ENCODE assay signal across 19 cellular contexts in genomic region chr1:56816909-56817308, GRCh38. TPM values are rescaled to one million over a fixed set of nuclear protein-coding genes. Genes with fewer than 3 reads are reported as not detected.
DNase-seq lines count a peak whose midpoint lies in the region; ATAC-seq and TF ChIP-seq lines count a peak whose summit lies in the region.
"Had no signal": no experiment of that assay in that cellular context is flagged by ENCODE, and none has a peak within 500 bp of the region (broad histone marks: within the 10 kb centered on the region; RNA-seq: fewer than 3 reads in every experiment).

No MANE protein-coding gene starts in this region.

- H3K36me3 Mint-ChIP-seq in Caco-2 (ENCODE audit: insufficient read depth, unreplicated experiment): peaks cover 5% of the 10 kb centered on the region
- H3K36me3 Mint-ChIP-seq: activated naive CD8-positive, alpha-beta T cell treated with anti-CD3 and anti-CD28 coated beads for 36 hours; IgD-negative memory B cell had no signal

- H3K27ac ChIP-seq in OCI-LY3 (ENCODE audit: low read length) (no peak overlapping the region; the same call in 1 of the 2 replicates), esophagus muscularis mucosa (replicated peaks in 1 of 4) (no peak overlapping the region)
- H3K27ac ChIP-seq: GM23248, upper lobe of right lung had no signal

- CTCF ChIA-PET in Caco-2 (lab: Charles Lee): no interaction called here

- H3K27me3 ChIP-seq in Caco-2 (replicated peaks; ENCODE audit: control insufficient read depth, insufficient read depth, low read length): no peaks in the 10 kb centered on the region
- H3K27me3 ChIP-seq in OCI-LY3 (ENCODE audit: low read depth, low read length): peaks cover under 1% of the 10 kb centered on the region; the same call in 1 of the 2 replicates
- peaks cover 0 to 3% (median 0%) of the 10 kb centered on the region in 4 donors for H3K27me3 ChIP-seq in esophagus muscularis mucosa
- H3K27me3 ChIP-seq in HAP-1 (ENCODE audit: low read depth): peaks cover 21% of the 10 kb centered on the region; the same call in 1 of the 2 replicates

- H4K20me1 ChIP-seq in OCI-LY3 (ENCODE audit: insufficient read depth, low read length): no peaks in the 10 kb centered on the region

- H3K9me3 Mint-ChIP-seq in Caco-2 (ENCODE audit: unreplicated experiment): peaks cover 18% of the 10 kb centered on the region
- H3K9me3 Mint-ChIP-seq: dendritic cell treated with granulocyte-macrophage colony-stimulating factor and Interleukin-4, amounts not matched to agents 40 ng/mL and 50 ng/mL, for 4 days had no signal

- no peak overlapping the region for H3K9ac ChIP-seq in OCI-LY3 (ENCODE audit: low read length)
- H3K9ac ChIP-seq: GM23248, SK-N-SH had no signal

- peak overlapping the region; percentile 37 for H3K4me3 Mint-ChIP-seq in Caco-2 (ENCODE audit: unreplicated experiment)
- H3K4me3 Mint-ChIP-seq: activated CD8-positive, alpha-beta T cell treated with anti-CD3 and anti-CD28 coated beads, Interleukin-2, amount 10 ng/mL, durations not matched to agents 7 days and 5 days; activated naive CD8-positive, alpha-beta T cell treated with anti-CD3 and anti-CD28 coated beads for 36 hours; dendritic cell treated with granulocyte-macrophage colony-stimulating factor and Interleukin-4, amounts not matched to agents 40 ng/mL and 50 ng/mL, for 4 days; IgD-negative memory B cell had no signal

- peak; percentile 19 to 42 for DNase-seq in Caco-2
- DNase-seq in esophagus muscularis mucosa (ENCODE audit: extremely low spot score): no peak
- no peak for DNase-seq in HAP-1 (ENCODE audit: low spot score in 2 of 2)
- no peak for DNase-seq in G401 (ENCODE audit: low spot score)
- DNase-seq in KG1 (lab: John Stamatoyannopoulos, UW): no peak
- DNase-seq: activated CD8-positive, alpha-beta T cell treated with anti-CD3 and anti-CD28 coated beads, Interleukin-2, amount 10 ng/mL, durations not matched to agents 7 days and 5 days; activated naive CD8-positive, alpha-beta T cell treated with anti-CD3 and anti-CD28 coated beads for 36 hours; NCI-H526; SK-N-SH; upper lobe of right lung had no signal

- in situ Hi-C loops in HAP-1 (cut with MboI; ENCODE audit: low sequenced_read_pairs): no loop called here
- in situ Hi-C loops in G401 (cut with HindIII; ENCODE audit: low sequenced_read_pairs): no loop called here

- no peak for TF ChIP-seq CTCF in Caco-2 (IDR thresholded peaks at IDR 0.05; ENCODE audit: insufficient read depth in 1 of 2, low read depth in 1 of 2, low read length in 1 of 2, severe bottlenecking in 1 of 2, unreplicated experiment in 1 of 2)
- no peak for TF ChIP-seq CTCF in OCI-LY3 (IDR thresholded peaks at IDR 0.05; ENCODE audit: low read depth, low read length)
- TF ChIP-seq CTCF in esophagus muscularis mucosa (IDR thresholded peaks at IDR 0.05): no peak

- no TSS peak for BruUV-seq in Caco-2 (replicated peaks; lab: Mats Ljungman, UMichigan)

- no peaks in the 10 kb centered on the region for H3K36me3 ChIP-seq in Caco-2 (ENCODE audit: control insufficient read depth, insufficient read depth, low read length)
- H3K36me3 ChIP-seq in OCI-LY3 (replicated peaks; ENCODE audit: low read depth, low read length): no peaks in the 10 kb centered on the region
- no peaks in the 10 kb centered on the region for H3K36me3 ChIP-seq in esophagus muscularis mucosa
- H3K36me3 ChIP-seq in HAP-1 (replicated peaks): no peaks in the 10 kb centered on the region
- H3K36me3 ChIP-seq: upper lobe of right lung had no signal

- H3K4me2 ChIP-seq in OCI-LY3 (ENCODE audit: low read length): peak overlapping the region; percentile 20; the same call in 1 of the 2 replicates
- H3K4me2 ChIP-seq: SK-N-SH had no signal

- WGBS in esophagus muscularis mucosa: 86% methylated on average over 4 of the region's 4 CpGs

- POLR2A ChIA-PET in Caco-2 (lab: Charles Lee): no interaction called here

- intact Hi-C loops in Caco-2 (cut with micrococcal nuclease; ENCODE audit: unreplicated experiment): no loop called here
- intact Hi-C loops in esophagus muscularis mucosa (cut with DNase I): no loop called here

- peaks cover 32% of the 10 kb centered on the region for H3K4me1 Mint-ChIP-seq in Caco-2 (ENCODE audit: low read depth, unreplicated experiment)
- H3K4me1 Mint-ChIP-seq: activated naive CD8-positive, alpha-beta T cell treated with anti-CD3 and anti-CD28 coated beads for 36 hours had no signal

- H3K9me3 ChIP-seq in Caco-2: no peaks in the 10 kb centered on the region
- no peaks in the 10 kb centered on the region for H3K9me3 ChIP-seq in OCI-LY3 (ENCODE audit: insufficient read depth, low read length)
- no peaks in the 10 kb centered on the region for H3K9me3 ChIP-seq in esophagus muscularis mucosa
- no peaks in the 10 kb centered on the region for H3K9me3 ChIP-seq in HAP-1
- H3K9me3 ChIP-seq: SK-N-SH, upper lobe of right lung had no signal

- no peaks in the 10 kb centered on the region for H3K79me2 ChIP-seq in OCI-LY3 (ENCODE audit: low read length)

- no peak overlapping the region for H2AFZ ChIP-seq in OCI-LY3 (ENCODE audit: low read depth, low read length)
- H2AFZ ChIP-seq: GM23248 had no signal

- peak overlapping the region; percentile 80 for H3K27ac Mint-ChIP-seq in Caco-2 (ENCODE audit: unreplicated experiment)
- H3K27ac Mint-ChIP-seq: activated CD8-positive, alpha-beta T cell treated with anti-CD3 and anti-CD28 coated beads, Interleukin-2, amount 10 ng/mL, durations not matched to agents 7 days and 5 days; activated naive CD8-positive, alpha-beta T cell treated with anti-CD3 and anti-CD28 coated beads for 36 hours; dendritic cell treated with granulocyte-macrophage colony-stimulating factor and Interleukin-4, amounts not matched to agents 40 ng/mL and 50 ng/mL, for 4 days; IgD-negative memory B cell had no signal

- H3K4me3 ChIP-seq in Caco-2 (ENCODE audit: low read depth, low read length): no peak overlapping the region
- H3K4me3 ChIP-seq in OCI-LY3 (ENCODE audit: low read length): no peak overlapping the region
- H3K4me3 ChIP-seq in esophagus muscularis mucosa: no peak overlapping the region
- H3K4me3 ChIP-seq in HAP-1: no peak overlapping the region
- H3K4me3 ChIP-seq: GM23248, upper lobe of right lung had no signal

- no peak for TF ChIP-seq POLR2A in esophagus muscularis mucosa (IDR thresholded peaks at IDR 0.05; ENCODE audit: low read depth)

- no peaks in the 10 kb centered on the region for H3K27me3 Mint-ChIP-seq in Caco-2 (ENCODE audit: insufficient read depth, unreplicated experiment)

- ATAC-seq in GM19395 (IDR thresholded peaks at IDR 0.05; ENCODE audit: unreplicated experiment): peak; percentile 69
- ATAC-seq in HG03039 (IDR thresholded peaks at IDR 0.05; ENCODE audit: unreplicated experiment): peak; percentile 65
- ATAC-seq: activated CD8-positive, alpha-beta T cell treated with anti-CD3 and anti-CD28 coated beads, Interleukin-2, amount 10 ng/mL, durations not matched to agents 7 days and 5 days; upper lobe of right lung had no signal

- H3K4me1 ChIP-seq in Caco-2 (peaks cover 54% of the 10 kb centered on the region), OCI-LY3 (ENCODE audit: low read length) (peaks cover 11% of the 10 kb centered on the region), esophagus muscularis mucosa (peaks cover 6 to 12% (median 10%) of the 10 kb centered on the region in 4 donors), HAP-1 (no peaks in the 10 kb centered on the region)
- H3K4me1 ChIP-seq: upper lobe of right lung had no signal

- TF ChIP-seq EP300 in esophagus muscularis mucosa (IDR thresholded peaks at IDR 0.05): no peak

RNA-seq across cellular contexts. Expression of gene FYB2, which starts 2.3 kb away (rescaled TPM):
- 2.7 and 2.9 TPM in 2 replicates for total RNA-seq in Caco-2 (2022)
- total RNA-seq in esophagus muscularis mucosa: not detected
- total RNA-seq in G401 (2014; rRNA removed; shearing (Covaris generic)): not detected in 2 replicates
- total RNA-seq: activated CD8-positive, alpha-beta T cell treated with anti-CD3 and anti-CD28 coated beads, Interleukin-2, amount 10 ng/mL, durations not matched to agents 7 days and 5 days; activated naive CD8-positive, alpha-beta T cell treated with anti-CD3 and anti-CD28 coated beads for 36 hours; glomerular endothelial cell; GM23248; lung microvascular endothelial cell; pulmonary artery endothelial cell had no signal

RNA-seq across cellular contexts. Expression of gene C8A, which starts 37.7 kb away (rescaled TPM):
- not detected in 2 replicates for total RNA-seq in Caco-2 (2022)
- not detected for total RNA-seq in esophagus muscularis mucosa
- not detected in 2 replicates for total RNA-seq in G401 (2014; rRNA removed; shearing (Covaris generic))
- total RNA-seq: activated CD8-positive, alpha-beta T cell treated with anti-CD3 and anti-CD28 coated beads, Interleukin-2, amount 10 ng/mL, durations not matched to agents 7 days and 5 days; activated naive CD8-positive, alpha-beta T cell treated with anti-CD3 and anti-CD28 coated beads for 36 hours; glomerular endothelial cell; GM23248; lung microvascular endothelial cell; pulmonary artery endothelial cell; upper lobe of right lung had no signal

Comparison
In these comparisons a context has a peak if more than half of its experiments do, and no peak if none do; other contexts are left out.
1. DNase-seq: peak in Caco-2 (2 of 2); none in esophagus muscularis mucosa (single experiment), HAP-1 (0 of 2), G401 (single experiment) and KG1 (single experiment).